9 cellular contexts compared by ENCODE assay signal in the genomic region with DNA sequence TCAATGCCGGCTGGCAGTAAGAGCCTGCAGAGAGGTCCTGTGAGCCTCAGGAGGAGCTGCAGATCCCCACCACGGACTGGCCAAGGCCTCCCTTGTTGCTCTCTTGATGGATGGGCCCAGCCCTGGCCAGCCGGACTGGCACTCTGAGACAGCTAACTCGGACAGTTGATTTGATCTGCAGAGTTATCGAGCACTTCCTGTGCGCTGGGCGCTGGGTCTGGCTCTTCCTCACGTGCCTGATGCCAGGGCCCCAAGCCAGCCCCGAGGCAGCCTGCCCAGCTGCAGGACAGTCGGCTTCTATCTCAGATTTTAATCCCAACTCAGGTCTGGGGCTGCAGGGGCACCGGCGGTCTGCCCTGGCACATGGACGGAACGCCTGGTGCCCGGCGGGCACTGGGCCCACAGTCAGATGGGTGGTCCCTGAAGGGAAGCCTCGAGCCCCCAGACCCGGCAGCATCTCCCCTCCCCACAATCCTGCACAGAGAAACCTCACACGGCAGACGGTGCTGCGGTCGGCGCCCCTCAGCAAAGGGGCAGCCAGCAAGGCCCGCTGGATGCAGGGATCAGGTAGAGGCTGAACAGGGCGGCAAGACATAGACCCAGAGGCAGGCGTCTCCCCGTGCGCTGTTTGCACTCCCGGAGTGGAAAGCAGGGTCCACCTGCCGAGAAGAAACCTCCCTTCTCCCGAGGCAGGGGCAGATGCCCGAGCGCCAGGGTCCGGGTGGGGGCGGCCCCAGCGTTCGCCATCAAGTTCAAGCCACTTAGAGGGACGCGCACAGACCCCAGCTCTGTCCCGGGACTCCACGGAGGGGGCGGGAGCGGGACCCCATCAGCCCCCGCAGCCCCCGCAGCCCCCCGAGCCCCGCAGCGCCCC. TPM values are rescaled to one million over a fixed set of nuclear protein-coding genes. Genes with fewer than 3 reads are reported as not detected.
DNase-seq lines count a peak whose midpoint lies in the region; ATAC-seq and TF ChIP-seq lines count a peak whose summit lies in the region.
"Had no signal": no experiment of that assay in that cellular context is flagged by ENCODE, and none has a peak within 500 bp of the region (broad histone marks: within the 10 kb centered on the region; RNA-seq: fewer than 3 reads in every experiment).

No MANE protein-coding gene starts in this region.

- DNase-seq in adipocyte (ENCODE audit: low read depth) (no peak), heart right ventricle (peak in 1 of 2 donors; percentile 67), occipital lobe (lab: John Stamatoyannopoulos, UW) (peak; percentile 41), vagina (ENCODE audit: extremely low spot score in 2 of 2) (no peak), NK-92 (lab: John Stamatoyannopoulos, UW; ENCODE audit: unreplicated experiment) (no peak)
- no peak for DNase-seq in natural killer cell treated with Interleukin-12 subunit alpha and Interleukin-12 subunit beta and Interleukin-15 and Interleukin-18, amount 100 ng/mL, for 72 hours (ENCODE audit: low spot score)
- no peak for DNase-seq in stimulated activated CD4-positive, alpha-beta T cell treated with anti-CD3 and anti-CD28 coated beads, Interleukin-4, amount 100 ng/mL, for 1 hour
- DNase-seq: DMS79, NCI-H2171 had no signal

- intact Hi-C loops in heart right ventricle (cut with DNase I) = no loop called here
- intact Hi-C loops in vagina (cut with DNase I) = no loop called here

- TF ChIP-seq CTCF in heart right ventricle (IDR thresholded peaks at IDR 0.05) (no peak), vagina (IDR thresholded peaks at IDR 0.05) (no peak)

- no peak overlapping the region for H3K9ac ChIP-seq in adipocyte (ENCODE audit: low read length)

- H3K9me3 ChIP-seq in adipocyte (ENCODE audit: control insufficient read depth, low read length) = no peaks in the 10 kb centered on the region
- H3K9me3 ChIP-seq in heart right ventricle = no peaks in the 10 kb centered on the region
- H3K9me3 ChIP-seq in vagina = no peaks in the 10 kb centered on the region

- no peaks in the 10 kb centered on the region for H3K9me3 Mint-ChIP-seq in natural killer cell treated with Interleukin-12 subunit alpha and Interleukin-12 subunit beta and Interleukin-15 and Interleukin-18, amount 100 ng/mL, for 72 hours

- no peak for TF ChIP-seq POLR2A in vagina (IDR thresholded peaks at IDR 0.05)

- peak in 7 of 8 donors; percentile 8 to 36 (median 23) for ATAC-seq in heart right ventricle
- no peak for ATAC-seq in natural killer cell treated with Interleukin-12 subunit alpha and Interleukin-12 subunit beta and Interleukin-15 and Interleukin-18, amount 100 ng/mL, for 72 hours

- peak overlapping the region; percentile 44 to 85 (median 72) for H3K27ac ChIP-seq in heart right ventricle
- H3K27ac ChIP-seq in vagina = peak overlapping the region; percentile 79

- no peak overlapping the region for H3K27ac Mint-ChIP-seq in natural killer cell treated with Interleukin-12 subunit alpha and Interleukin-12 subunit beta and Interleukin-15 and Interleukin-18, amount 100 ng/mL, for 72 hours

- peak overlapping the region; percentile 24 for H3K4me3 ChIP-seq in adipocyte (ENCODE audit: low read length)
- H3K4me3 ChIP-seq in heart right ventricle = peak overlapping the region in 9 of 10 donors; percentile 34 to 59 (median 55)
- peak overlapping the region; percentile 47 to 49 for H3K4me3 ChIP-seq in vagina

- no peak overlapping the region for H3K4me3 Mint-ChIP-seq in natural killer cell treated with Interleukin-12 subunit alpha and Interleukin-12 subunit beta and Interleukin-15 and Interleukin-18, amount 100 ng/mL, for 72 hours

- H3K36me3 ChIP-seq in adipocyte (ENCODE audit: control insufficient read depth, insufficient read depth, low read length, severe bottlenecking) (no peaks in the 10 kb centered on the region), heart right ventricle (peaks cover 0 to 46% (median 6%) of the 10 kb centered on the region in 9 donors), vagina (peaks cover 0 to 7% of the 10 kb centered on the region in 2 donors)

- H3K27me3 ChIP-seq in adipocyte (replicated peaks; ENCODE audit: control insufficient read depth, insufficient read depth, low read length) (no peaks in the 10 kb centered on the region), heart right ventricle (no peaks in the 10 kb centered on the region), vagina (no peaks in the 10 kb centered on the region)

- no peaks in the 10 kb centered on the region for H3K36me3 Mint-ChIP-seq in natural killer cell treated with Interleukin-12 subunit alpha and Interleukin-12 subunit beta and Interleukin-15 and Interleukin-18, amount 100 ng/mL, for 72 hours

- no peaks in the 10 kb centered on the region for H3K27me3 Mint-ChIP-seq in natural killer cell treated with Interleukin-12 subunit alpha and Interleukin-12 subunit beta and Interleukin-15 and Interleukin-18, amount 100 ng/mL, for 72 hours

- 38 to 48% methylated on average over 44 to 48 of the region's 48 CpGs for WGBS in heart right ventricle, 2 donors

- H3K4me1 ChIP-seq in adipocyte (ENCODE audit: control insufficient read depth, insufficient read depth, low read length) (peaks cover 26% of the 10 kb centered on the region), heart right ventricle (peaks cover 37 to 87% (median 66%) of the 10 kb centered on the region in 9 donors), vagina (peaks cover 52% of the 10 kb centered on the region)

- H3K4me1 Mint-ChIP-seq in natural killer cell treated with Interleukin-12 subunit alpha and Interleukin-12 subunit beta and Interleukin-15 and Interleukin-18, amount 100 ng/mL, for 72 hours (ENCODE audit: low read depth in 2 of 2) = peaks cover 0 to 7% of the 10 kb centered on the region in 2 donors

RNA-seq across cellular contexts. Expression of gene TIMM22, which starts 34.0 kb away (rescaled TPM):
- total RNA-seq in heart right ventricle = 10 to 100 TPM; 15.0 to 19.8 (median 18.5) TPM
- 10 to 100 TPM; 12.5 to 14.8 TPM for polyA plus RNA-seq in heart right ventricle
- total RNA-seq in occipital lobe = 12.0 TPM
- total RNA-seq in vagina = 8.8 TPM
- total RNA-seq in natural killer cell treated with Interleukin-12 subunit alpha and Interleukin-12 subunit beta and Interleukin-15 and Interleukin-18, amount 100 ng/mL, for 72 hours = 10 to 100 TPM; 12.7 to 19.8 TPM

RNA-seq across cellular contexts. Expression of gene NXN, which starts 51.3 kb away (rescaled TPM):
- total RNA-seq in heart right ventricle = 10 to 100 TPM; 11.6 to 24.4 (median 15.9) TPM
- 10 to 100 TPM in 1 of 2 donors, 1 to 10 TPM in 1; 9.9 to 20.8 TPM for polyA plus RNA-seq in heart right ventricle
- 16.7 TPM for total RNA-seq in occipital lobe
- total RNA-seq in vagina = 51.6 TPM
- total RNA-seq in natural killer cell treated with Interleukin-12 subunit alpha and Interleukin-12 subunit beta and Interleukin-15 and Interleukin-18, amount 100 ng/mL, for 72 hours = under 1 TPM; 0.61 to 0.69 TPM

Comparison
In these comparisons a context has a peak if more than half of its experiments do, and no peak if none do; other contexts are left out.
1. ATAC-seq: peak in heart right ventricle (7 of 8); none in natural killer cell treated with Interleukin-12 subunit alpha and Interleukin-12 subunit beta and Interleukin-15 and Interleukin-18, amount 100 ng/mL, for 72 hours (0 of 2).
2. RNA of gene NXN, which starts 51.3 kb away (total RNA-seq): 51.6 TPM in vagina (single experiment), 16.7 TPM in occipital lobe (single experiment) and 11.6 to 24.4 TPM in heart right ventricle; 0.61 to 0.69 TPM in natural killer cell treated with Interleukin-12 subunit alpha and Interleukin-12 subunit beta and Interleukin-15 and Interleukin-18, amount 100 ng/mL, for 72 hours; every median in the first group is over 4 times any median in the second.
3. Peak in every context shown above with its lines, with median percentiles within 50 percentile points of each other: H3K4me3 ChIP-seq.